In the genomic region with DNA sequence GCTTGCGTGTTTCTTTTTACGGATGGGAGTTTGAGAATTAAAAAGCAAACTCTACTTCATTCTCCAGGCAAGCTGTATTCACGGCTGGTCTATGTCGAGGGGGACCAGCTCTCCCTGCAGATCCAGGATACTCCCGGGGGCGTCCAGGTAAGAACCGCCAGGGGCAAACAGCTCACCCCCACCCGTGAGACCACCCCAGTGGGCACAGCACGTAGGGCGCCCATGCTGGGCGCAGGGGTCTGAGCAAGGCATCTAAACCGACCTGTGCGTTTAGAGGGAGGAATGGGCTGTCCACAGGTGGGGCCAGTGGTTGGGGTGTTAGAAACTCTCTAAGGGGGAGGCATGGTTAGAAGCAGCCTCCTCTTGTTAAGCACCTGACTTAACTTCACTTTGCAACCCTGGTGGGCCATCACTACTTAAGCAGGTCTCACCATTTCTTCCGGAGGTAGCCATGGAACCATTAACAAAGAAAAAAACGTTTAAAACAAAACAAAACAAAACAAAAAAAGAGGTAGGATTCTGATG, we compare ENCODE assay signal across 8 cellular contexts. TPM values are rescaled to one million over a fixed set of nuclear protein-coding genes. Genes with fewer than 3 reads are reported as not detected.
DNase-seq lines count a peak whose midpoint lies in the region; ATAC-seq and TF ChIP-seq lines count a peak whose summit lies in the region.

No MANE protein-coding gene starts in this region.

- DNase-seq in DND-41, result no peak
- DNase-seq in fibroblast of villous mesenchyme (ENCODE audit: low read depth), result no peak
- no peak for DNase-seq in retinal pigment epithelial cell (ENCODE audit: low read depth)
- no peak for DNase-seq in NCI-H526 treated with DMSO at 0.1 percent for 48 hours (lab: John Stamatoyannopoulos, UW)
- DNase-seq in kidney tubule cell (ENCODE audit: low spot score), result no peak

- TF ChIP-seq CTCF in DND-41 (IDR thresholded peaks at IDR 0.05; ENCODE audit: borderline replicate concordance, extremely low read depth, low read length, poor library complexity, severe bottlenecking) (no peak), VCaP (conservative IDR thresholded peaks at IDR 0.05) (no peak), fibroblast of villous mesenchyme (IDR thresholded peaks at IDR 0.05; ENCODE audit: insufficient read depth, low read depth, low read length) (no peak), retinal pigment epithelial cell (conservative IDR thresholded peaks at IDR 0.05; ENCODE audit: low read depth, low read length) (no peak)

- H2AFZ ChIP-seq in DND-41 (ENCODE audit: low read depth, low read length), result peak overlapping the region; percentile 89; the same call in 1 of the 2 replicates

- ATAC-seq in DND-41 (ENCODE audit: insufficient read depth, low read depth) (no peak), HG03025 (IDR thresholded peaks at IDR 0.05; ENCODE audit: low FRiP score, unreplicated experiment) (no peak), GM21825 (IDR thresholded peaks at IDR 0.05; ENCODE audit: unreplicated experiment) (no peak)

- no peaks in the 10 kb centered on the region for H3K79me2 ChIP-seq in DND-41 (ENCODE audit: insufficient read depth, low read length)

- no peak overlapping the region for H3K27ac ChIP-seq in DND-41 (ENCODE audit: low read length)
- H3K27ac ChIP-seq in VCaP, result peak overlapping the region; percentile 64

- H4K20me1 ChIP-seq in DND-41 (ENCODE audit: insufficient read depth, low read length), result peaks cover 6% of the 10 kb centered on the region

- peaks cover 16% of the 10 kb centered on the region for H3K4me1 ChIP-seq in DND-41 (ENCODE audit: insufficient read depth, low read length)

- H3K4me3 ChIP-seq in DND-41 (ENCODE audit: low read depth in 1 of 2, low read length in 2 of 2) (no peak overlapping the region), fibroblast of villous mesenchyme (ENCODE audit: low read depth, low read length) (peak overlapping the region; percentile 90), retinal pigment epithelial cell (ENCODE audit: low read length) (peak overlapping the region; percentile 63)

- H3K9me3 ChIP-seq in DND-41 (ENCODE audit: insufficient read depth, low read length, severe bottlenecking), result no peaks in the 10 kb centered on the region

- H3K36me3 ChIP-seq in DND-41 (ENCODE audit: insufficient read depth, low read length), result no peaks in the 10 kb centered on the region

- H3K27me3 ChIP-seq in DND-41 (ENCODE audit: insufficient read depth, low read length, poor library complexity), result peaks cover 11% of the 10 kb centered on the region

- no peak overlapping the region for H3K9ac ChIP-seq in DND-41 (ENCODE audit: low read depth, low read length)

- H3K4me2 ChIP-seq in DND-41 (ENCODE audit: insufficient read depth, low read length), result peak overlapping the region; percentile 98

RNA-seq across cellular contexts. Expression of a gene that starts 1.0 kb away (rescaled TPM):
- total RNA-seq in fibroblast of villous mesenchyme, result 2.9 and 4.7 TPM in 2 replicates

RNA-seq across cellular contexts. Expression of a gene that starts 20.3 kb away (rescaled TPM):
- 535 and 661 TPM in 2 replicates for total RNA-seq in fibroblast of villous mesenchyme

Comparison
In these comparisons a context has a peak if more than half of its experiments do, and no peak if none do; other contexts are left out.
1. H3K4me3 ChIP-seq: peak in fibroblast of villous mesenchyme (single experiment) and retinal pigment epithelial cell (single experiment); none in DND-41 (0 of 2).